Comparison of ENCODE assay signal across 12 cellular contexts in genomic region chr13:44667950-44668349, GRCh38.
DNase-seq lines count a peak whose midpoint lies in the region; ATAC-seq, FAIRE-seq and TF ChIP-seq lines count a peak whose summit lies in the region.
"Had no signal": no experiment of that assay in that cellular context is flagged by ENCODE, and none has a peak within 500 bp of the region (broad histone marks: within the 10 kb centered on the region; RNA-seq: fewer than 3 reads in every experiment).

No MANE protein-coding gene starts in this region.

- H3K4me3 ChIP-seq in astrocyte (ENCODE audit: insufficient read depth, low read depth, low read length) (peak overlapping the region; percentile 27), rectal smooth muscle tissue (ENCODE audit: low read length) (no peak overlapping the region)
- H3K4me3 ChIP-seq: right atrium auricular region had no signal

- no peaks in the 10 kb centered on the region for H3K9me3 ChIP-seq in astrocyte (ENCODE audit: insufficient read depth, low read depth, low read length)
- H3K9me3 ChIP-seq: right atrium auricular region had no signal

- no peak for TF ChIP-seq POLR2A in GM12891 (IDR thresholded peaks at IDR 0.05; ENCODE audit: low read depth, low read length)

- no peak overlapping the region for H3K4me3 Mint-ChIP-seq in astrocyte (ENCODE audit: unreplicated experiment)
- H3K4me3 Mint-ChIP-seq: activated T-cell treated with anti-CD3 and anti-CD28 coated beads, Interleukin-2, amount 50 U/mL, for 4 hours had no signal

- H3K9me3 Mint-ChIP-seq in astrocyte (ENCODE audit: unreplicated experiment) = no peaks in the 10 kb centered on the region
- H3K9me3 Mint-ChIP-seq: activated T-cell treated with anti-CD3 and anti-CD28 coated beads, Interleukin-2, amount 50 U/mL, for 4 hours had no signal

- H3K36me3 Mint-ChIP-seq in astrocyte (ENCODE audit: low read depth, unreplicated experiment) = no peaks in the 10 kb centered on the region

- peak overlapping the region; percentile 77 for H3K4me2 ChIP-seq in astrocyte (ENCODE audit: low read length)

- no peak overlapping the region for H3K27ac Mint-ChIP-seq in astrocyte (ENCODE audit: unreplicated experiment)

- TF ChIP-seq CTCF in astrocyte (IDR thresholded peaks at IDR 0.05; ENCODE audit: insufficient read depth, low read depth, low read length) = no peak

- H3K27ac ChIP-seq in astrocyte (ENCODE audit: low read depth, low read length) (peak overlapping the region; percentile 26), rectal smooth muscle tissue (ENCODE audit: low read depth, low read length) (peak overlapping the region; percentile 4)
- H3K27ac ChIP-seq: right atrium auricular region had no signal

- DNase-seq in GM12891 (ENCODE audit: insufficient read length, low spot score) (peak; percentile 29), astrocyte (ENCODE audit: low read depth) (peak; percentile 82), hypothalamus (lab: John Stamatoyannopoulos, UW) (no peak)
- no peak for DNase-seq in activated CD4-positive, alpha-beta T cell treated with anti-CD3 and anti-CD28 coated beads for 4 hours
- DNase-seq: activated T-cell treated with anti-CD3 and anti-CD28 coated beads, Interleukin-2, amount 50 U/mL, for 4 hours; kidney glomerular epithelial cell; NCI-H524 treated with DMSO at 0.1 percent for 48 hours had no signal

- no peaks in the 10 kb centered on the region for H3K27me3 ChIP-seq in astrocyte (ENCODE audit: insufficient read depth, low read length)
- H3K27me3 ChIP-seq in rectal smooth muscle tissue (ENCODE audit: control insufficient read depth, insufficient read depth, low read length) = no peaks in the 10 kb centered on the region
- H3K27me3 ChIP-seq: right atrium auricular region had no signal

- H2AFZ ChIP-seq in astrocyte (ENCODE audit: low read depth, low read length) = no peak overlapping the region

- H4K20me1 ChIP-seq in astrocyte (ENCODE audit: insufficient read depth, low read length) = no peaks in the 10 kb centered on the region

- H3K4me1 ChIP-seq in astrocyte (ENCODE audit: insufficient read depth, low read length) (peaks cover 27% of the 10 kb centered on the region), rectal smooth muscle tissue (ENCODE audit: control insufficient read depth, insufficient read depth, low read length) (no peaks in the 10 kb centered on the region)

- H3K36me3 ChIP-seq in astrocyte (ENCODE audit: insufficient read depth, low read length) = no peaks in the 10 kb centered on the region
- no peaks in the 10 kb centered on the region for H3K36me3 ChIP-seq in rectal smooth muscle tissue (ENCODE audit: control insufficient read depth, insufficient read depth, low read length)
- H3K36me3 ChIP-seq: right atrium auricular region had no signal

- peak; percentile 79 for FAIRE-seq in GM12891 (lab: Jason Lieb, UNC)
- FAIRE-seq in astrocyte (lab: Jason Lieb, UNC) = peak; percentile 74

- ATAC-seq in HG02610 (IDR thresholded peaks at IDR 0.05; ENCODE audit: unreplicated experiment) (peak; percentile 88), GM18520 (IDR thresholded peaks at IDR 0.05; ENCODE audit: unreplicated experiment) (no peak), GM18873 (IDR thresholded peaks at IDR 0.05; ENCODE audit: low FRiP score, unreplicated experiment) (no peak)
- ATAC-seq: activated T-cell treated with anti-CD3 and anti-CD28 coated beads, Interleukin-2, amount 50 U/mL, for 4 hours had no signal

- peaks cover 1% of the 10 kb centered on the region for H3K27me3 Mint-ChIP-seq in astrocyte (ENCODE audit: low read depth, unreplicated experiment)

- H3K79me2 ChIP-seq in astrocyte (ENCODE audit: insufficient read depth, low read length) = no peaks in the 10 kb centered on the region

- H3K4me1 Mint-ChIP-seq in astrocyte (ENCODE audit: low read depth, unreplicated experiment) = peaks cover 6% of the 10 kb centered on the region

- H3K9ac ChIP-seq in astrocyte (ENCODE audit: low read length) (peak overlapping the region; percentile 39), rectal smooth muscle tissue (ENCODE audit: low read length) (no peak overlapping the region)

TF ChIP-seq in GM12891, 5 proteins besides CTCF, POLR2A, EP300 and RAD21:
- TF ChIP-seq TAF1 (IDR thresholded peaks at IDR 0.05; ENCODE audit: low read depth, low read length) = no peak
- no peak for TF ChIP-seq POU2F2 (IDR thresholded peaks at IDR 0.05; ENCODE audit: low read depth, low read length)
- TF ChIP-seq SPI1 (IDR thresholded peaks at IDR 0.05; ENCODE audit: low read depth, low read length) = no peak
- no peak for TF ChIP-seq PAX5 (IDR thresholded peaks at IDR 0.05; ENCODE audit: insufficient read depth, low read length, severe bottlenecking)
- no peak for TF ChIP-seq POLR2AphosphoS5 (IDR thresholded peaks at IDR 0.05; ENCODE audit: low read depth, low read length)
TF ChIP-seq in GM12891: peak in this region for 0.

Comparison
In these comparisons a context has a peak if more than half of its experiments do, and no peak if none do; other contexts are left out.
1. DNase-seq: peak in GM12891 (single experiment) and astrocyte (single experiment); none in hypothalamus (0 of 51) and activated CD4-positive, alpha-beta T cell treated with anti-CD3 and anti-CD28 coated beads for 4 hours (0 of 2).